24 cellular contexts compared by ENCODE assay signal in genomic region chrX:25597561-25597960, GRCh38.
DNase-seq lines count a peak whose midpoint lies in the region; FAIRE-seq and TF ChIP-seq lines count a peak whose summit lies in the region.
"Had no signal": no experiment of that assay in that cellular context is flagged by ENCODE, and none has a peak within 500 bp of the region (broad histone marks: within the 10 kb centered on the region; RNA-seq: fewer than 3 reads in every experiment).

No MANE protein-coding gene starts in this region.

- H3K27me3 Mint-ChIP-seq in activated naive CD8-positive, alpha-beta T cell treated with anti-CD3 and anti-CD28 coated beads for 36 hours, result no peaks in the 10 kb centered on the region
- H3K27me3 Mint-ChIP-seq: CD4-positive, alpha-beta memory T cell had no signal

- DNase-seq in HS-5 (ENCODE audit: low read depth), result peak; percentile 9
- peak; percentile 37 for DNase-seq in astrocyte of the spinal cord (ENCODE audit: low read depth, low spot score)
- peak; percentile 59 for DNase-seq in fibroblast of pulmonary artery (ENCODE audit: low read depth)
- DNase-seq in superior temporal gyrus (ENCODE audit: extremely low spot score), result peak; percentile 11
- DNase-seq in activated naive CD8-positive, alpha-beta T cell treated with anti-CD3 and anti-CD28 coated beads for 36 hours, result no peak
- no peak for DNase-seq in frontal cortex (ENCODE audit: low spot score in 2 of 2)
- DNase-seq in NCI-H69 (lab: John Stamatoyannopoulos, UW), result no peak
- DNase-seq: C1 segment of cervical spinal cord; CD4-positive, alpha-beta memory T cell; COR-L47; GOT3; HFFc6; IMR-90; KG1; MG63; NCI-H1417; NCI-H1694; NCI-H2029 treated with DMSO at 0.1 percent for 48 hours; NCI-H446 treated with DMSO at 0.1 percent for 48 hours; NCI-H526; SHP77 had no signal

- TF ChIP-seq CTCF in astrocyte of the spinal cord (IDR thresholded peaks at IDR 0.05; ENCODE audit: low read depth, low read length), result no peak
- TF ChIP-seq CTCF in fibroblast of pulmonary artery (IDR thresholded peaks at IDR 0.05; ENCODE audit: low read length, missing control alignments), result no peak

- no peaks in the 10 kb centered on the region for H3K9me3 Mint-ChIP-seq in activated naive CD8-positive, alpha-beta T cell treated with anti-CD3 and anti-CD28 coated beads for 36 hours

- H3K4me3 Mint-ChIP-seq in activated naive CD8-positive, alpha-beta T cell treated with anti-CD3 and anti-CD28 coated beads for 36 hours, result no peak overlapping the region
- H3K4me3 Mint-ChIP-seq: CD4-positive, alpha-beta memory T cell; HFFc6 had no signal

- FAIRE-seq in frontal cortex (lab: Jason Lieb, UNC), result no peak
- FAIRE-seq: G401.6 had no signal

- H3K36me3 Mint-ChIP-seq in activated naive CD8-positive, alpha-beta T cell treated with anti-CD3 and anti-CD28 coated beads for 36 hours, result no peaks in the 10 kb centered on the region
- H3K36me3 Mint-ChIP-seq: CD4-positive, alpha-beta memory T cell had no signal

- H3K4me3 ChIP-seq in astrocyte of the spinal cord (ENCODE audit: low read depth, low read length) (no peak overlapping the region), fibroblast of pulmonary artery (replicated peaks; ENCODE audit: low read depth, low read length) (no peak overlapping the region)
- H3K4me3 ChIP-seq: A549, HAP-1, MG63 had no signal

- in situ Hi-C loops in astrocyte of the spinal cord (cut with HindIII; ENCODE audit: low sequenced_read_pairs), result no loop called here

- H3K4me1 Mint-ChIP-seq in activated naive CD8-positive, alpha-beta T cell treated with anti-CD3 and anti-CD28 coated beads for 36 hours, result no peaks in the 10 kb centered on the region
- H3K4me1 Mint-ChIP-seq: CD4-positive, alpha-beta memory T cell had no signal

- no peak overlapping the region for H3K27ac Mint-ChIP-seq in activated naive CD8-positive, alpha-beta T cell treated with anti-CD3 and anti-CD28 coated beads for 36 hours
- H3K27ac Mint-ChIP-seq: CD4-positive, alpha-beta memory T cell; HFFc6 had no signal

Comparison
In these comparisons a context has a peak if more than half of its experiments do, and no peak if none do; other contexts are left out.
1. DNase-seq: peak in HS-5 (single experiment), astrocyte of the spinal cord (single experiment), fibroblast of pulmonary artery (single experiment) and superior temporal gyrus (single experiment); none in activated naive CD8-positive, alpha-beta T cell treated with anti-CD3 and anti-CD28 coated beads for 36 hours (single experiment), frontal cortex (0 of 2) and NCI-H69 (single experiment).